27 cellular contexts compared by ENCODE assay signal in genomic region chr20:46157076-46157592, GRCh38.
"Had no signal": no experiment of that assay in that cellular context is flagged by ENCODE, and none has a peak within 500 bp of the region (broad histone marks: within the 10 kb centered on the region; RNA-seq: fewer than 3 reads in every experiment).

No MANE protein-coding gene starts in this region.

- H3K9me3 ChIP-seq: colonic mucosa, esophagus squamous epithelium, gastrocnemius medialis, heart left ventricle, left lung, lower lobe of right lung, mucosa of descending colon had no signal

- H3K4me1 ChIP-seq: colonic mucosa, esophagus squamous epithelium, gastrocnemius medialis, heart left ventricle, left lung, lower lobe of right lung had no signal

- H3K4me1 Mint-ChIP-seq: immature natural killer cell, mesothelial cell of epicardium had no signal

- ATAC-seq: effector memory CD8-positive, alpha-beta T cell; esophagus mucosa; gastrocnemius medialis; heart left ventricle; left cardiac atrium; left lung; left ventricle myocardium superior; lower lobe of right lung; mucosa of descending colon had no signal

- H3K4me2 ChIP-seq: hepatocyte had no signal

- H3K9me3 Mint-ChIP-seq: dendritic cell treated with granulocyte-macrophage colony-stimulating factor and Interleukin-4, amounts not matched to agents 40 ng/mL and 50 ng/mL, for 4 days; effector memory CD8-positive, alpha-beta T cell; endodermal cell; immature natural killer cell; mesothelial cell of epicardium had no signal

- FAIRE-seq: endometrium, kidney had no signal

- H2AFZ ChIP-seq: hepatocyte had no signal

- H3K4me3 Mint-ChIP-seq: dendritic cell treated with granulocyte-macrophage colony-stimulating factor and Interleukin-4, amounts not matched to agents 40 ng/mL and 50 ng/mL, for 4 days; effector memory CD8-positive, alpha-beta T cell; endodermal cell; immature natural killer cell; mesothelial cell of epicardium had no signal

- H3K27me3 ChIP-seq: colonic mucosa had no signal

- H3K27ac ChIP-seq: colonic mucosa, epithelial cell of prostate, esophagus squamous epithelium, gastrocnemius medialis, heart left ventricle, hepatocyte, left lung, lower lobe of right lung had no signal

- DNase-seq: colonic mucosa; cortex of kidney; effector CD8-positive, alpha-beta T cell; effector memory CD8-positive, alpha-beta T cell; endodermal cell; erythroblast; esophagus squamous epithelium; foreskin fibroblast; foreskin melanocyte; gastrocnemius medialis; heart left ventricle; immature natural killer cell; islet precursor cell; kidney; kidney glomerular epithelial cell; left cardiac atrium; left lung; left ventricle myocardium superior; lower lobe of right lung; mesenchymal stem cell; mucosa of descending colon had no signal

- H3K27ac Mint-ChIP-seq: dendritic cell treated with granulocyte-macrophage colony-stimulating factor and Interleukin-4, amounts not matched to agents 40 ng/mL and 50 ng/mL, for 4 days; effector memory CD8-positive, alpha-beta T cell; endodermal cell; mesothelial cell of epicardium had no signal

- H3K36me3 Mint-ChIP-seq: immature natural killer cell, mesothelial cell of epicardium had no signal

- H3K4me3 ChIP-seq: colonic mucosa, esophagus squamous epithelium, gastrocnemius medialis, heart left ventricle, hepatocyte, left lung, lower lobe of right lung, mucosa of descending colon had no signal

- H3K36me3 ChIP-seq: colonic mucosa, esophagus squamous epithelium, gastrocnemius medialis, heart left ventricle, left lung, lower lobe of right lung had no signal

- H3K79me2 ChIP-seq: hepatocyte had no signal
